Comparison of ENCODE assay signal across 19 cellular contexts in genomic region chr13:67299072-67299635, GRCh38.
DNase-seq lines count a peak whose midpoint lies in the region; ATAC-seq and TF ChIP-seq lines count a peak whose summit lies in the region.
"Had no signal": no experiment of that assay in that cellular context is flagged by ENCODE, and none has a peak within 500 bp of the region (broad histone marks: within the 10 kb centered on the region; RNA-seq: fewer than 3 reads in every experiment).

No MANE protein-coding gene starts in this region.

- peak; percentile 21 for ATAC-seq in body of pancreas
- peak; percentile 61 for ATAC-seq in gastroesophageal sphincter
- ATAC-seq: activated CD4-positive, CD25-positive, alpha-beta regulatory T cell treated with anti-CD3 and anti-CD28 coated beads, Interleukin-2, amount 50 U/mL, for 24 hours; effector memory CD8-positive, alpha-beta T cell had no signal

- H3K4me3 ChIP-seq in body of pancreas: no peak overlapping the region
- H3K4me3 ChIP-seq in gastroesophageal sphincter: no peak overlapping the region
- no peak overlapping the region for H3K4me3 ChIP-seq in uterus
- H3K4me3 ChIP-seq: pancreas, vagina had no signal

- no peak for TF ChIP-seq CTCF in body of pancreas (IDR thresholded peaks at IDR 0.05)
- TF ChIP-seq CTCF in gastroesophageal sphincter (IDR thresholded peaks at IDR 0.05): no peak
- no peak for TF ChIP-seq CTCF in uterus (IDR thresholded peaks at IDR 0.05)

- DNase-seq in ACHN: peak; percentile 81
- peak; percentile 83 for DNase-seq in HT1080 (ENCODE audit: low read depth)
- no peak for DNase-seq in body of pancreas
- DNase-seq in posterior vena cava (ENCODE audit: low spot score): no peak
- no peak for DNase-seq in NCI-H748 treated with DMSO at 0.1 percent for 48 hours (lab: John Stamatoyannopoulos, UW)
- DNase-seq in uterus: no peak
- DNase-seq in occipital lobe (lab: John Stamatoyannopoulos, UW): no peak
- DNase-seq: activated T-cell treated with anti-CD3 and anti-CD28 coated beads, Interleukin-2, amount 50 U/mL, for 24 hours; AML-193; amygdala; DMS79; effector memory CD8-positive, alpha-beta T cell; Karpas-422; NCI-H187 treated with DMSO at 0.1 percent for 48 hours; NK-92 treated with Interleukin-12 subunit alpha and Interleukin-12 subunit beta, amount 100 ng/mL, for 24 hours; pancreas had no signal

- H3K36me3 ChIP-seq in body of pancreas (replicated peaks in 1 of 2; ENCODE audit: insufficient read depth in 1 of 2, low read depth in 2 of 2) (no peaks in the 10 kb centered on the region), gastroesophageal sphincter (no peaks in the 10 kb centered on the region), uterus (no peaks in the 10 kb centered on the region)
- H3K36me3 ChIP-seq: pancreas, vagina had no signal

- H3K27ac ChIP-seq in body of pancreas (no peak overlapping the region), gastroesophageal sphincter (no peak overlapping the region), uterus (no peak overlapping the region)
- H3K27ac ChIP-seq: pancreas, vagina had no signal

- H3K4me1 ChIP-seq in body of pancreas (no peaks in the 10 kb centered on the region), gastroesophageal sphincter (no peaks in the 10 kb centered on the region), uterus (no peaks in the 10 kb centered on the region)
- H3K4me1 ChIP-seq: pancreas, vagina had no signal

- intact Hi-C loops in body of pancreas (cut with DNase I): no loop called here
- intact Hi-C loops in posterior vena cava (cut with DNase I): no loop called here
- intact Hi-C loops in uterus (cut with DNase I; ENCODE audit: low total_unique reads): no loop called here

- WGBS in body of pancreas, 2 donors: 33 to 45% methylated on average over 1 of the region's 1 CpG
- 80% methylated on average over 1 of the region's 1 CpG; no CpG with 5 or more reads in 1 of the 2 donors for WGBS in gastroesophageal sphincter (ENCODE audit: low coverage in 1 of 2), 2 donors

- H3K27me3 ChIP-seq in body of pancreas (no peaks in the 10 kb centered on the region), gastroesophageal sphincter (no peaks in the 10 kb centered on the region), uterus (no peaks in the 10 kb centered on the region)
- H3K27me3 ChIP-seq: pancreas, vagina had no signal

- TF ChIP-seq POLR2A in body of pancreas (IDR thresholded peaks at IDR 0.05): no peak
- no peak for TF ChIP-seq POLR2A in gastroesophageal sphincter (IDR thresholded peaks at IDR 0.05)
- TF ChIP-seq POLR2A in uterus (IDR thresholded peaks at IDR 0.05): no peak

- in situ Hi-C loops in ACHN (cut with HindIII; ENCODE audit: low pct_ligation_motif_present, low pct_unique_long_range_greater_than_20kb, low sequenced_read_pairs): no loop called here

- H3K9me3 ChIP-seq in body of pancreas (no peaks in the 10 kb centered on the region), gastroesophageal sphincter (no peaks in the 10 kb centered on the region), uterus (no peaks in the 10 kb centered on the region)
- H3K9me3 ChIP-seq: pancreas, vagina had no signal

- no peak for TF ChIP-seq EP300 in gastroesophageal sphincter (IDR thresholded peaks at IDR 0.05)

Comparison
In these comparisons a context has a peak if more than half of its experiments do, and no peak if none do; other contexts are left out.
1. DNase-seq: peak in ACHN (single experiment) and HT1080 (single experiment); none in body of pancreas (0 of 4), posterior vena cava (single experiment), NCI-H748 treated with DMSO at 0.1 percent for 48 hours (single experiment), uterus (0 of 2) and occipital lobe (single experiment).